In genomic region chr9:95635986-95636600, GRCh38 we compare ENCODE assay signal across 24 cellular contexts.
"Had no signal": no experiment of that assay in that cellular context is flagged by ENCODE, and none has a peak within 500 bp of the region (broad histone marks: within the 10 kb centered on the region; RNA-seq: fewer than 3 reads in every experiment).

No MANE protein-coding gene starts in this region.

- H3K4me1 ChIP-seq: left lung, pancreas, right lobe of liver, stomach, upper lobe of left lung had no signal

- H3K4me3 Mint-ChIP-seq: naive thymus-derived CD8-positive, alpha-beta T cell; nephron progenitor cell; stimulated activated effector memory CD8-positive, alpha-beta T cell treated with anti-CD3 and anti-CD28 coated beads, Interleukin-12 subunit alpha, Interleukin-12 subunit beta, amount 100 ng/mL, for 72 hours had no signal

- H3K9me3 ChIP-seq: left lung, pancreas, right lobe of liver, tibial artery had no signal

- H3K4me1 Mint-ChIP-seq: stimulated activated effector memory CD8-positive, alpha-beta T cell treated with anti-CD3 and anti-CD28 coated beads, Interleukin-12 subunit alpha, Interleukin-12 subunit beta, amount 100 ng/mL, for 72 hours had no signal

- H3K27ac Mint-ChIP-seq: nephron progenitor cell; stimulated activated effector memory CD8-positive, alpha-beta T cell treated with anti-CD3 and anti-CD28 coated beads, Interleukin-12 subunit alpha, Interleukin-12 subunit beta, amount 100 ng/mL, for 72 hours had no signal

- H3K36me3 ChIP-seq: left lung, pancreas, right lobe of liver, stomach, tibial artery, upper lobe of left lung had no signal

- FAIRE-seq: colon, frontal cortex, pancreas, urothelium cell line had no signal

- H3K36me3 Mint-ChIP-seq: stimulated activated effector memory CD8-positive, alpha-beta T cell treated with anti-CD3 and anti-CD28 coated beads, Interleukin-12 subunit alpha, Interleukin-12 subunit beta, amount 100 ng/mL, for 72 hours had no signal

- H3K4me3 ChIP-seq: dorsolateral prefrontal cortex, left lung, pancreas, right lobe of liver, stomach, tibial artery, upper lobe of left lung had no signal

- H3K27ac ChIP-seq: dorsolateral prefrontal cortex, left lung, pancreas, right lobe of liver, stomach, tibial artery, upper lobe of left lung had no signal

- DNase-seq: cerebellar nuclear complex; dorsolateral prefrontal cortex; effector CD4-positive, alpha-beta T cell; hypothalamus; kidney; left cardiac atrium; left lung; mesenchymal stem cell; midbrain; naive thymus-derived CD8-positive, alpha-beta T cell; nephron progenitor cell; occipital lobe; pancreas; right lobe of liver; stimulated activated CD4-positive, alpha-beta T cell treated with anti-CD3 and anti-CD28 coated beads, Interleukin-2, amount 100 ng/mL, for 24 hours; stimulated activated CD4-positive, alpha-beta T cell treated with anti-CD3 and anti-CD28 coated beads, Interleukin-4, amount 100 ng/mL, for 24 hours; stimulated activated naive CD4-positive, alpha-beta T cell treated with Interleukin-2 at 50 U/mL for 16 hours; stomach; tibial artery; upper lobe of left lung had no signal

- ATAC-seq: left cardiac atrium; left lung; naive thymus-derived CD8-positive, alpha-beta T cell; pancreas; right lobe of liver; stimulated activated effector memory CD8-positive, alpha-beta T cell treated with anti-CD3 and anti-CD28 coated beads, Interleukin-12 subunit alpha, Interleukin-12 subunit beta, amount 100 ng/mL, for 72 hours had no signal

- H3K27me3 ChIP-seq: left lung, pancreas, right lobe of liver, stomach, tibial artery, upper lobe of left lung had no signal

- H3K9me3 Mint-ChIP-seq: stimulated activated effector memory CD8-positive, alpha-beta T cell treated with anti-CD3 and anti-CD28 coated beads, Interleukin-12 subunit alpha, Interleukin-12 subunit beta, amount 100 ng/mL, for 72 hours had no signal
